14 cellular contexts compared by ENCODE assay signal in the genomic region with DNA sequence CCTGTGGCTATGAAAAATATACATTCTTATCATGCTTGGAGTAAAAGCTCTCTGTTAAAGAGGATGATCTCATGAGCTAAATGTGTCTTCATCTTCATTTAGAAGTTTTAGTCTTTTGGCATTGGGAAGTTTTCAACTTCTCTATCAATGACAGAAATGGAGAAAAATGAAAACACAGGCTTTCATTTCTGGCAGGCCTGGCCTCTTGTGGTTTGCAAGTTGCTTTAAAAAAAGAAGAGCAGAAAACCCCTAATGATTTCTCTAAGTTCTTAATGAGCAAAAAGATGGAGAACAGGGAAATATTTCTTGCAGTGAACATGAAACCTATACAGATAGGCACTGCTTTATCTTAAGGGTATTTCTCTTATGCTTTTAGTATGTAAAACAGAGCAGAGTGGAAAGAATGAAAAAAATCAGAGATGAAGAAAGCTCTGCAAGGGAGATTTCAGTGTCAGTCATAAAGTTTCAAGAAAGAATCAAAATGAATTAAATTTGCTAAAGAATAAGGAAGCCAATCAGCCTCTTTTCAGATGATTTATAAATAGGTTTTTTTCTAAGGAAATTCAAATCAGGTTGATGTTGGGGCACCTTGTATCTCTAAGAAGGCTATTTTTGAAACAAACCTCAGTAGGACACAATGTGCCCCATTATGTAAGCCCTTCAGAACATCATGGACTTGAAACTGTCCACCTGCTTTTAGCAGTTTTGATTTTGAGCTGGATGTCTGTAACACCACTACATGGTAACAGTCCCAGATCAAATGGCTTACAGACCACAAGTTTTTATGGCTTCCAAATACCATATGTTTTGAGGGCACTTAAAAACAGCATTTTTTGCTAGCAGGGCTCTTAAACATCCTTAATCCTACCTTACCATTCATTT.
DNase-seq lines count a peak whose midpoint lies in the region; ATAC-seq, FAIRE-seq and TF ChIP-seq lines count a peak whose summit lies in the region.
"Had no signal": no experiment of that assay in that cellular context is flagged by ENCODE, and none has a peak within 500 bp of the region (broad histone marks: within the 10 kb centered on the region; RNA-seq: fewer than 3 reads in every experiment).

No MANE protein-coding gene starts in this region.

- H3K27me3 Mint-ChIP-seq in astrocyte (ENCODE audit: low read depth, unreplicated experiment), result no peaks in the 10 kb centered on the region
- H3K27me3 Mint-ChIP-seq: activated CD8-positive, alpha-beta T cell treated with anti-CD3 and anti-CD28 coated beads for 36 hours had no signal

- no peak overlapping the region for H2AFZ ChIP-seq in astrocyte (ENCODE audit: low read depth, low read length)

- H3K27ac Mint-ChIP-seq in astrocyte (ENCODE audit: unreplicated experiment), result peak overlapping the region; percentile 69
- H3K27ac Mint-ChIP-seq: activated CD8-positive, alpha-beta T cell treated with anti-CD3 and anti-CD28 coated beads for 36 hours had no signal

- no peak for TF ChIP-seq CTCF in astrocyte (IDR thresholded peaks at IDR 0.05; ENCODE audit: insufficient read depth, low read depth, low read length)

- peak overlapping the region; percentile 42 for H3K27ac ChIP-seq in astrocyte (ENCODE audit: low read depth, low read length)

- peaks cover 7% of the 10 kb centered on the region for H3K36me3 Mint-ChIP-seq in astrocyte (ENCODE audit: low read depth, unreplicated experiment)

- H3K9me3 Mint-ChIP-seq in astrocyte (ENCODE audit: unreplicated experiment), result no peaks in the 10 kb centered on the region
- H3K9me3 Mint-ChIP-seq: activated CD8-positive, alpha-beta T cell treated with anti-CD3 and anti-CD28 coated beads for 36 hours had no signal

- no peak overlapping the region for H3K4me3 Mint-ChIP-seq in astrocyte (ENCODE audit: unreplicated experiment)
- H3K4me3 Mint-ChIP-seq: activated CD8-positive, alpha-beta T cell treated with anti-CD3 and anti-CD28 coated beads for 36 hours had no signal

- ATAC-seq in HG02884 (IDR thresholded peaks at IDR 0.05; ENCODE audit: unreplicated experiment) (peak; percentile 46), HG02981 (IDR thresholded peaks at IDR 0.05; ENCODE audit: unreplicated experiment) (no peak)
- ATAC-seq: activated CD8-positive, alpha-beta T cell treated with anti-CD3 and anti-CD28 coated beads for 36 hours; esophagus mucosa; K562 had no signal

- H3K4me2 ChIP-seq in astrocyte (ENCODE audit: low read length), result peak overlapping the region; percentile 41

- DNase-seq in EL, result peak; percentile 50
- no peak for DNase-seq in GM19239 (ENCODE audit: insufficient read length, low spot score)
- DNase-seq in astrocyte (ENCODE audit: low read depth), result peak; percentile 87
- no peak for DNase-seq in NCI-H1930 (lab: John Stamatoyannopoulos, UW)
- no peak for DNase-seq in SHP77 (lab: John Stamatoyannopoulos, UW)
- DNase-seq in NCI-H1417 treated with DMSO at 0.1 percent for 48 hours (lab: John Stamatoyannopoulos, UW), result no peak
- DNase-seq: activated CD8-positive, alpha-beta T cell treated with anti-CD3 and anti-CD28 coated beads for 36 hours; kidney glomerular epithelial cell; stimulated activated CD4-positive, alpha-beta T cell treated with anti-CD3 and anti-CD28 coated beads, Interleukin-1b, Interleukin-23, amount 100 ng/mL, for 48 hours had no signal

- H3K9me3 ChIP-seq in astrocyte (ENCODE audit: insufficient read depth, low read depth, low read length), result no peaks in the 10 kb centered on the region

- no peak overlapping the region for H3K9ac ChIP-seq in astrocyte (ENCODE audit: low read length)

- FAIRE-seq in GM19239 (lab: Jason Lieb, UNC) (peak; percentile 90), astrocyte (lab: Jason Lieb, UNC) (peak; percentile 100)
- FAIRE-seq: bronchial epithelial cell, K562 had no signal

- no peak overlapping the region for H3K4me3 ChIP-seq in astrocyte (ENCODE audit: insufficient read depth, low read depth, low read length)
- H3K4me3 ChIP-seq: K562 had no signal

- H4K20me1 ChIP-seq in astrocyte (ENCODE audit: insufficient read depth, low read length), result no peaks in the 10 kb centered on the region

- H3K36me3 ChIP-seq in astrocyte (ENCODE audit: insufficient read depth, low read length), result peaks cover 2% of the 10 kb centered on the region

- H3K4me1 Mint-ChIP-seq in astrocyte (ENCODE audit: low read depth, unreplicated experiment), result peaks cover 24% of the 10 kb centered on the region

- peaks cover 14% of the 10 kb centered on the region for H3K4me1 ChIP-seq in astrocyte (ENCODE audit: insufficient read depth, low read length)

- H3K79me2 ChIP-seq in astrocyte (ENCODE audit: insufficient read depth, low read length), result no peaks in the 10 kb centered on the region

- H3K27me3 ChIP-seq in astrocyte (ENCODE audit: insufficient read depth, low read length), result no peaks in the 10 kb centered on the region

Comparison
In these comparisons a context has a peak if more than half of its experiments do, and no peak if none do; other contexts are left out.
1. DNase-seq: peak in EL (single experiment) and astrocyte (single experiment); none in GM19239 (single experiment), NCI-H1930 (0 of 2), SHP77 (0 of 2) and NCI-H1417 treated with DMSO at 0.1 percent for 48 hours (single experiment).